Comparison of ENCODE assay signal across 8 cellular contexts in genomic region chr17:81371910-81372760, GRCh38. TPM values are rescaled to one million over a fixed set of nuclear protein-coding genes. Genes with fewer than 3 reads are reported as not detected.
A peak's percentile ranks its signal among the peaks of the same experiment; 100 is the strongest.
DNase-seq lines count a peak whose midpoint lies in the region; ATAC-seq and TF ChIP-seq lines count a peak whose summit lies in the region.

No MANE protein-coding gene starts in this region.

- no peaks in the 10 kb centered on the region for H3K9me3 Mint-ChIP-seq in endothelial cell (ENCODE audit: unreplicated experiment)

- TF ChIP-seq CTCF in BE2C (IDR thresholded peaks at IDR 0.05; ENCODE audit: low read depth, low read length) (peak; percentile 48), endothelial cell (IDR thresholded peaks at IDR 0.05; ENCODE audit: unreplicated experiment) (peak; percentile 29)

- DNase-seq in BE2C (peak; percentile 56), NCI-H2196 treated with DMSO at 0.1 percent for 48 hours (lab: John Stamatoyannopoulos, UW; ENCODE audit: unreplicated experiment) (peak; percentile 30), endothelial cell (ENCODE audit: low spot score) (peak; percentile 54), midbrain (lab: John Stamatoyannopoulos, UW) (peak; percentile 45), SKM-1 treated with dmso at 0.1 percent for 144 hours (lab: John Stamatoyannopoulos, UW; ENCODE audit: unreplicated experiment) (no peak), NCI-H2081 treated with DMSO at 0.1 percent for 48 hours (lab: John Stamatoyannopoulos, UW) (no peak)
- DNase-seq in effector memory CD4-positive, alpha-beta T cell = no peak

- H3K27ac Mint-ChIP-seq in endothelial cell (ENCODE audit: unreplicated experiment) = no peak overlapping the region

- no peaks in the 10 kb centered on the region for H3K9me3 ChIP-seq in BE2C
- no peaks in the 10 kb centered on the region for H3K9me3 ChIP-seq in effector memory CD4-positive, alpha-beta T cell (ENCODE audit: control insufficient read depth, low read length)

- no peak for ATAC-seq in HG03159 (IDR thresholded peaks at IDR 0.05; ENCODE audit: unreplicated experiment)

- H3K36me3 Mint-ChIP-seq in endothelial cell (ENCODE audit: low read depth, unreplicated experiment) = no peaks in the 10 kb centered on the region

- no peaks in the 10 kb centered on the region for H3K36me3 ChIP-seq in BE2C
- no peaks in the 10 kb centered on the region for H3K36me3 ChIP-seq in effector memory CD4-positive, alpha-beta T cell (ENCODE audit: control insufficient read depth, insufficient read depth, low read length)

- no peak overlapping the region for H3K4me3 ChIP-seq in BE2C (ENCODE audit: low read depth, low read length)
- H3K4me3 ChIP-seq in effector memory CD4-positive, alpha-beta T cell (ENCODE audit: insufficient read depth, low read depth, low read length, poor library complexity, severe bottlenecking) = no peak overlapping the region

- no peaks in the 10 kb centered on the region for H3K27me3 Mint-ChIP-seq in endothelial cell (ENCODE audit: unreplicated experiment)

- no peaks in the 10 kb centered on the region for H3K27me3 ChIP-seq in BE2C
- H3K27me3 ChIP-seq in effector memory CD4-positive, alpha-beta T cell (replicated peaks; ENCODE audit: control insufficient read depth, insufficient read depth, low read length, poor library complexity, severe bottlenecking) = peaks cover 5% of the 10 kb centered on the region

- no peak overlapping the region for H3K4me3 Mint-ChIP-seq in endothelial cell (ENCODE audit: unreplicated experiment)

- no peak overlapping the region for H3K27ac ChIP-seq in effector memory CD4-positive, alpha-beta T cell (ENCODE audit: insufficient read depth, low read length, poor library complexity, severe bottlenecking)

- H3K4me1 Mint-ChIP-seq in endothelial cell (ENCODE audit: unreplicated experiment) = peaks cover 11% of the 10 kb centered on the region

- no peaks in the 10 kb centered on the region for H3K4me1 ChIP-seq in BE2C
- no peaks in the 10 kb centered on the region for H3K4me1 ChIP-seq in effector memory CD4-positive, alpha-beta T cell (ENCODE audit: control insufficient read depth, insufficient read depth, low read length, poor library complexity, severe bottlenecking)

RNA-seq across cellular contexts. Expression of gene BAHCC1, which starts 23.1 kb away (rescaled TPM):
- 23.2 TPM for polyA plus RNA-seq in BE2C (2012; ENCODE audit: insufficient read depth, insufficient read length, low read depth)
- 10.7 TPM for total RNA-seq in endothelial cell (ENCODE audit: unreplicated experiment)

Comparison
In these comparisons a context has a peak if more than half of its experiments do, and no peak if none do; other contexts are left out.
1. DNase-seq: peak in BE2C (single experiment), NCI-H2196 treated with DMSO at 0.1 percent for 48 hours (single experiment), endothelial cell (single experiment) and midbrain (single experiment); none in effector memory CD4-positive, alpha-beta T cell (0 of 3), SKM-1 treated with dmso at 0.1 percent for 144 hours (single experiment) and NCI-H2081 treated with DMSO at 0.1 percent for 48 hours (single experiment).